Comparison of ENCODE assay signal across 8 cellular contexts in genomic region chr19:45692187-45693111, GRCh38. TPM values are rescaled to one million over a fixed set of nuclear protein-coding genes. Genes with fewer than 3 reads are reported as not detected.
A peak's percentile ranks its signal among the peaks of the same experiment; 100 is the strongest.
DNase-seq lines count a peak whose midpoint lies in the region; TF ChIP-seq lines count a peak whose summit lies in the region.

QPCTL (plus strand) TSS chr19:45692666; CDS start chr19:45692704, 38 bp downstream.

- H3K9me3 ChIP-seq in SK-N-MC (ENCODE audit: low read depth, low read length) (no peaks in the 10 kb centered on the region), suprapubic skin (no peaks in the 10 kb centered on the region)

- H3K4me3 Mint-ChIP-seq in HFFc6 = peak within 1 kb of the TSS; percentile 99

- H3K36me3 ChIP-seq in SK-N-MC (ENCODE audit: insufficient read depth, low read length) = peaks cover 19% of the 10 kb centered on the region
- peaks cover 24% of the 10 kb centered on the region for H3K36me3 ChIP-seq in suprapubic skin

- H3K27ac ChIP-seq in SK-N-MC (peak within 1 kb of the TSS; percentile 71), suprapubic skin (peak within 1 kb of the TSS; percentile 90)

- TF ChIP-seq CTCF in HFFc6 (IDR thresholded peaks at IDR 0.05) (no peak), NB4 (IDR thresholded peaks at IDR 0.05; ENCODE audit: low read depth, low read length) (no peak), suprapubic skin (IDR thresholded peaks at IDR 0.05) (no peak)

- H3K27ac Mint-ChIP-seq in HFFc6 = peak within 1 kb of the TSS; percentile 96

- peak within 1 kb of the TSS; percentile 98 for H3K9ac ChIP-seq in SK-N-MC (ENCODE audit: insufficient read length)

- DNase-seq in GM04503 (ENCODE audit: low read depth) (peak; percentile 100), HFFc6 (peak; percentile 100), NB4 (ENCODE audit: low read depth) (peak; percentile 98), SK-N-MC (ENCODE audit: low read depth, low spot score) (peak; percentile 99), germinal center (ENCODE audit: low spot score) (peak; percentile 96), non-pigmented ciliary epithelial cell (ENCODE audit: low read depth) (peak; percentile 99), suprapubic skin (ENCODE audit: low spot score in 2 of 2) (peak; percentile 98 to 99)
- peak; percentile 98 for DNase-seq in activated naive CD4-positive, alpha-beta T cell treated with anti-CD3 and anti-CD28 coated beads, Interleukin-2, amount 50 U/mL, for 16 hours

- H3K4me1 Mint-ChIP-seq in HFFc6 (ENCODE audit: low read depth) = peaks cover 21% of the 10 kb centered on the region

- peaks cover 26% of the 10 kb centered on the region for H3K4me1 ChIP-seq in suprapubic skin

- peaks cover 5% of the 10 kb centered on the region for H3K9me3 Mint-ChIP-seq in HFFc6

- 1% methylated on average over 18 of the region's 70 CpGs for WGBS in suprapubic skin

- TF ChIP-seq EP300 in suprapubic skin (IDR thresholded peaks at IDR 0.05) = peak; percentile 46

- H3K4me3 ChIP-seq in NB4 (ENCODE audit: low read depth, low read length) (peak within 1 kb of the TSS; percentile 89), SK-N-MC (peak within 1 kb of the TSS; percentile 83), suprapubic skin (peak within 1 kb of the TSS; percentile 73)

- peaks cover 3% of the 10 kb centered on the region; the same call in 1 of the 2 replicates for H3K27me3 Mint-ChIP-seq in HFFc6 (ENCODE audit: insufficient read depth)

- H3K27me3 ChIP-seq in suprapubic skin = no peaks in the 10 kb centered on the region

- TF ChIP-seq POLR2A in NB4 (IDR thresholded peaks at IDR 0.05; ENCODE audit: extremely low read depth, insufficient read length) (peak; percentile 86), suprapubic skin (IDR thresholded peaks at IDR 0.05) (no peak)

- peaks cover 8% of the 10 kb centered on the region for H3K36me3 Mint-ChIP-seq in HFFc6 (ENCODE audit: low read depth)

RNA-seq across cellular contexts. Expression of gene QPCTL, which starts in this region (rescaled TPM):
- total RNA-seq in HFFc6 (2021; fragmentation: NEBNext Ultra II Directional; extraction: Animal tissue kit (Norgen Biotek cat#: 25700)) = 10 to 100 TPM; 17.6 to 31.5 (median 19.9) TPM
- 10 to 100 TPM in 1 of 4 donors, 1 to 10 TPM in 3; 5.9 to 11.4 (median 8.4) TPM for total RNA-seq in suprapubic skin

Comparison
In these comparisons a context has a peak if more than half of its experiments do, and no peak if none do; other contexts are left out.
1. Peak in every context shown above with its lines: DNase-seq, H3K4me3 ChIP-seq and H3K27ac ChIP-seq.